1 cellular context compared by ENCODE assay signal in genomic region chr15:64845826-64846225, GRCh38.
TF ChIP-seq lines count a peak whose summit lies in the region.

No MANE protein-coding gene starts in this region.

TF ChIP-seq in H1, 55 proteins besides CTCF, POLR2A, EP300 and RAD21:
- no peak for TF ChIP-seq RFX5 (IDR thresholded peaks at IDR 0.05; ENCODE audit: borderline replicate concordance, low read depth, low read length)
- TF ChIP-seq POU5F1 (IDR thresholded peaks at IDR 0.05; ENCODE audit: low read depth, low read length) = no peak
- no peak for TF ChIP-seq EZH2 (IDR thresholded peaks at IDR 0.05; ENCODE audit: low read depth, low read length, severe bottlenecking)
- no peak for TF ChIP-seq RXRA (IDR thresholded peaks at IDR 0.05; ENCODE audit: insufficient read depth, low read depth, low read length)
- TF ChIP-seq POLR2AphosphoS5 (IDR thresholded peaks at IDR 0.05; ENCODE audit: low read depth, low read length) = no peak
- no peak for TF ChIP-seq FOSL1 (IDR thresholded peaks at IDR 0.05; ENCODE audit: insufficient read depth, low read depth, low read length)
- no peak for TF ChIP-seq ATF3 (IDR thresholded peaks at IDR 0.05; ENCODE audit: insufficient read depth, low read depth, low read length)
- no peak for TF ChIP-seq SP2 (IDR thresholded peaks at IDR 0.05; ENCODE audit: low read length)
- no peak for TF ChIP-seq CTBP2 (IDR thresholded peaks at IDR 0.05; ENCODE audit: borderline replicate concordance, insufficient read depth, insufficient read length, low read length)
- TF ChIP-seq RNF2 (IDR thresholded peaks at IDR 0.05; ENCODE audit: borderline replicate concordance, low read depth, low read length, missing control alignments, poor library complexity, severe bottlenecking) = no peak
